1 cellular context compared by ENCODE assay signal in genomic region chr3:187039723-187040414, GRCh38.
TF ChIP-seq lines count a peak whose summit lies in the region.

No MANE protein-coding gene starts in this region.

TF ChIP-seq in A549, 52 proteins besides CTCF, POLR2A, EP300 and RAD21 (continued from another document):
- TF ChIP-seq PBX3 (IDR thresholded peaks at IDR 0.05) (no peak), E2F6 (IDR thresholded peaks at IDR 0.05; ENCODE audit: borderline replicate concordance, low read depth) (no peak), EHF (CRISPR knock-in tag; IDR thresholded peaks at IDR 0.05) (no peak), HDAC2 (IDR thresholded peaks at IDR 0.05) (no peak), PHF8 (IDR thresholded peaks at IDR 0.05; ENCODE audit: borderline replicate concordance, low read depth) (no peak), HOXB5 (CRISPR knock-in tag; IDR thresholded peaks at IDR 0.05) (no peak), CEBPB (IDR thresholded peaks at IDR 0.05) (no peak), KDM1A (IDR thresholded peaks at IDR 0.05; ENCODE audit: low read depth) (no peak), HOXA7 (CRISPR knock-in tag; IDR thresholded peaks at IDR 0.05) (no peak), MAFK (IDR thresholded peaks at IDR 0.05; ENCODE audit: partially characterized antibody) (no peak), GATA3 (IDR thresholded peaks at IDR 0.05; ENCODE audit: borderline replicate concordance) (no peak), POLR2AphosphoS2 (conservative IDR thresholded peaks at IDR 0.05; ENCODE audit: low read length) (no peak), FOSL2 (IDR thresholded peaks at IDR 0.05) (no peak), FOSL2 (CRISPR knock-in tag; IDR thresholded peaks at IDR 0.05) (no peak), HEYL (CRISPR knock-in tag; IDR thresholded peaks at IDR 0.05) (no peak), EHMT2 (IDR thresholded peaks at IDR 0.05; ENCODE audit: low read depth) (no peak)
TF ChIP-seq in A549: peak in this region for 0.
